Comparison of ENCODE assay signal across 1 cellular context in genomic region chr20:37390891-37391525, GRCh38.
TF ChIP-seq lines count a peak whose summit lies in the region.

No MANE protein-coding gene starts in this region.

TF ChIP-seq in HepG2, 621 proteins besides CTCF, POLR2A, EP300 and RAD21 (continued from another document and continues in another):
- TF ChIP-seq AFF4 (CRISPR knock-in tag; IDR thresholded peaks at IDR 0.05): no peak
- no peak for TF ChIP-seq POLR2AphosphoS2 (IDR thresholded peaks at IDR 0.05; ENCODE audit: low read depth, low read length)
- TF ChIP-seq, protein P1, sequence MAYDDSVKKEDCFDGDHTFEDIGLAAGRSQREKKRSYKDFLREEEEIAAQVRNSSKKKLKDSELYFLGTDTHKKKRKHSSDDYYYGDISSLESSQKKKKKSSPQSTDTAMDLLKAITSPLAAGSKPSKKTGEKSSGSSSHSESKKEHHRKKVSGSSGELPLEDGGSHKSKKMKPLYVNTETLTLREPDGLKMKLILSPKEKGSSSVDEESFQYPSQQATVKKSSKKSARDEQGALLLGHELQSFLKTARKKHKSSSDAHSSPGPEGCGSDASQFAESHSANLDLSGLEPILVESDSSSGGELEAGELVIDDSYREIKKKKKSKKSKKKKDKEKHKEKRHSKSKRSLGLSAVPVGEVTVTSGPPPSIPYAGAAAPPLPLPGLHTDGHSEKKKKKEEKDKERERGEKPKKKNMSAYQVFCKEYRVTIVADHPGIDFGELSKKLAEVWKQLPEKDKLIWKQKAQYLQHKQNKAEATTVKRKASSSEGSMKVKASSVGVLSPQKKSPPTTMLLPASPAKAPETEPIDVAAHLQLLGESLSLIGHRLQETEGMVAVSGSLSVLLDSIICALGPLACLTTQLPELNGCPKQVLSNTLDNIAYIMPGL (CRISPR knock-in tag; IDR thresholded peaks at IDR 0.05; ENCODE audit: borderline replicate concordance in 1 of 2, low read depth in 1 of 2): peak; percentile 56 to 58; a peak in 3 of 4 replicates
- 0 out of 2 replicates have a peak, but pooled peaks have one; percentile 43 for TF ChIP-seq ZNF414 (CRISPR knock-in tag; IDR thresholded peaks at IDR 0.05)
- no peak for TF ChIP-seq REXO4 (CRISPR knock-in tag; IDR thresholded peaks at IDR 0.05; ENCODE audit: borderline replicate concordance)
- no peak for TF ChIP-seq BHLHE40 (IDR thresholded peaks at IDR 0.05; ENCODE audit: low read length)
- peak; percentile 68 for TF ChIP-seq BORCS8-MEF2B (CRISPR knock-in tag; IDR thresholded peaks at IDR 0.05)
- no peak; the same call in none of the 2 replicates for TF ChIP-seq ZNF276 (CRISPR knock-in tag; IDR thresholded peaks at IDR 0.05; ENCODE audit: low read depth)
- TF ChIP-seq, protein P2, sequence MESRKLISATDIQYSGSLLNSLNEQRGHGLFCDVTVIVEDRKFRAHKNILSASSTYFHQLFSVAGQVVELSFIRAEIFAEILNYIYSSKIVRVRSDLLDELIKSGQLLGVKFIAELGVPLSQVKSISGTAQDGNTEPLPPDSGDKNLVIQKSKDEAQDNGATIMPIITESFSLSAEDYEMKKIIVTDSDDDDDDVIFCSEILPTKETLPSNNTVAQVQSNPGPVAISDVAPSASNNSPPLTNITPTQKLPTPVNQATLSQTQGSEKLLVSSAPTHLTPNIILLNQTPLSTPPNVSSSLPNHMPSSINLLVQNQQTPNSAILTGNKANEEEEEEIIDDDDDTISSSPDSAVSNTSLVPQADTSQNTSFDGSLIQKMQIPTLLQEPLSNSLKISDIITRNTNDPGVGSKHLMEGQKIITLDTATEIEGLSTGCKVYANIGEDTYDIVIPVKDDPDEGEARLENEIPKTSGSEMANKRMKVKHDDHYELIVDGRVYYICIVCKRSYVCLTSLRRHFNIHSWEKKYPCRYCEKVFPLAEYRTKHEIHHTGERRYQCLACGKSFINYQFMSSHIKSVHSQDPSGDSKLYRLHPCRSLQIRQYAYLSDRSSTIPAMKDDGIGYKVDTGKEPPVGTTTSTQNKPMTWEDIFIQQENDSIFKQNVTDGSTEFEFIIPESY (CRISPR knock-in tag; IDR thresholded peaks at IDR 0.05): peak; percentile 62; the same call in 1 of the 2 replicates
- peak; percentile 83 for TF ChIP-seq ARHGAP35 (CRISPR knock-in tag; IDR thresholded peaks at IDR 0.05; ENCODE audit: borderline replicate concordance)
- no peak for TF ChIP-seq THYN1 (CRISPR knock-in tag; IDR thresholded peaks at IDR 0.05; ENCODE audit: borderline replicate concordance, low read depth)
- no peak for TF ChIP-seq AHR (CRISPR knock-in tag; IDR thresholded peaks at IDR 0.05)
- no peak for TF ChIP-seq ZNF558 (CRISPR knock-in tag; IDR thresholded peaks at IDR 0.05; ENCODE audit: borderline replicate concordance)
- TF ChIP-seq LBX2 (CRISPR knock-in tag; IDR thresholded peaks at IDR 0.05; ENCODE audit: borderline replicate concordance): peak; percentile 79; the same call in 1 of the 2 replicates
- no peak for TF ChIP-seq ZNF720 (CRISPR knock-in tag; IDR thresholded peaks at IDR 0.05)
- TF ChIP-seq KLF13 (CRISPR knock-in tag; IDR thresholded peaks at IDR 0.05): no peak
- peak; percentile 65 for TF ChIP-seq THAP11 (CRISPR knock-in tag; IDR thresholded peaks at IDR 0.05)
- TF ChIP-seq ZNF180 (CRISPR knock-in tag; IDR thresholded peaks at IDR 0.05; ENCODE audit: borderline replicate concordance, low read depth): no peak
- peak; percentile 97 for TF ChIP-seq KDM3A (CRISPR knock-in tag; IDR thresholded peaks at IDR 0.05; ENCODE audit: low read depth)
- peak; percentile 95 for TF ChIP-seq ZNF136 (CRISPR knock-in tag; IDR thresholded peaks at IDR 0.05; ENCODE audit: low read depth)
- 0 out of 2 replicates have a peak, but pooled peaks have one; percentile 42 for TF ChIP-seq ZC3H4 (CRISPR knock-in tag; IDR thresholded peaks at IDR 0.05; ENCODE audit: borderline replicate concordance)
- no peak for TF ChIP-seq PAX8 (CRISPR knock-in tag; IDR thresholded peaks at IDR 0.05; ENCODE audit: borderline replicate concordance)
- peak; percentile 77 for TF ChIP-seq DMAP1 (CRISPR knock-in tag; IDR thresholded peaks at IDR 0.05)
- TF ChIP-seq PAF1 (CRISPR knock-in tag; IDR thresholded peaks at IDR 0.05): no peak
- TF ChIP-seq, protein P3, sequence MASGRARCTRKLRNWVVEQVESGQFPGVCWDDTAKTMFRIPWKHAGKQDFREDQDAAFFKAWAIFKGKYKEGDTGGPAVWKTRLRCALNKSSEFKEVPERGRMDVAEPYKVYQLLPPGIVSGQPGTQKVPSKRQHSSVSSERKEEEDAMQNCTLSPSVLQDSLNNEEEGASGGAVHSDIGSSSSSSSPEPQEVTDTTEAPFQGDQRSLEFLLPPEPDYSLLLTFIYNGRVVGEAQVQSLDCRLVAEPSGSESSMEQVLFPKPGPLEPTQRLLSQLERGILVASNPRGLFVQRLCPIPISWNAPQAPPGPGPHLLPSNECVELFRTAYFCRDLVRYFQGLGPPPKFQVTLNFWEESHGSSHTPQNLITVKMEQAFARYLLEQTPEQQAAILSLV (CRISPR knock-in tag; IDR thresholded peaks at IDR 0.05; ENCODE audit: borderline replicate concordance): peak; percentile 83; the same call in 1 of the 2 replicates
- TF ChIP-seq ZNF235 (CRISPR knock-in tag; IDR thresholded peaks at IDR 0.05; ENCODE audit: borderline replicate concordance): no peak
- peak; percentile 45 for TF ChIP-seq HNRNPLL (IDR thresholded peaks at IDR 0.05; ENCODE audit: low read depth, low read length, poor library complexity, severe bottlenecking)
- peak; percentile 38; the same call in 1 of the 2 replicates for TF ChIP-seq ZKSCAN1 (IDR thresholded peaks at IDR 0.05; ENCODE audit: low read length)
- TF ChIP-seq NR1H2 (CRISPR knock-in tag; IDR thresholded peaks at IDR 0.05; ENCODE audit: borderline replicate concordance, low read depth): 0 out of 2 replicates have a peak, but pooled peaks have one; percentile 39
- peak; percentile 23 for TF ChIP-seq TBL1XR1 (IDR thresholded peaks at IDR 0.05; ENCODE audit: borderline replicate concordance, low read length, partially characterized antibody)
- peak; percentile 79 for TF ChIP-seq ERF (CRISPR knock-in tag; IDR thresholded peaks at IDR 0.05)
- TF ChIP-seq ZNF792 (CRISPR knock-in tag; IDR thresholded peaks at IDR 0.05): no peak; the same call in 1 of the 2 replicates
- TF ChIP-seq ISX (CRISPR knock-in tag; conservative IDR thresholded peaks at IDR 0.05): no peak
- TF ChIP-seq RNF219 (CRISPR knock-in tag; IDR thresholded peaks at IDR 0.05): no peak
- no peak; the same call in 1 of the 2 replicates for TF ChIP-seq NFKB2 (CRISPR knock-in tag; IDR thresholded peaks at IDR 0.05; ENCODE audit: borderline replicate concordance)
- no peak for TF ChIP-seq CENPX (CRISPR knock-in tag; IDR thresholded peaks at IDR 0.05)
- TF ChIP-seq, protein P4, sequence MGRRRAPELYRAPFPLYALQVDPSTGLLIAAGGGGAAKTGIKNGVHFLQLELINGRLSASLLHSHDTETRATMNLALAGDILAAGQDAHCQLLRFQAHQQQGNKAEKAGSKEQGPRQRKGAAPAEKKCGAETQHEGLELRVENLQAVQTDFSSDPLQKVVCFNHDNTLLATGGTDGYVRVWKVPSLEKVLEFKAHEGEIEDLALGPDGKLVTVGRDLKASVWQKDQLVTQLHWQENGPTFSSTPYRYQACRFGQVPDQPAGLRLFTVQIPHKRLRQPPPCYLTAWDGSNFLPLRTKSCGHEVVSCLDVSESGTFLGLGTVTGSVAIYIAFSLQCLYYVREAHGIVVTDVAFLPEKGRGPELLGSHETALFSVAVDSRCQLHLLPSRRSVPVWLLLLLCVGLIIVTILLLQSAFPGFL (CRISPR knock-in tag; IDR thresholded peaks at IDR 0.05): no peak
- TF ChIP-seq FOXJ3 (CRISPR knock-in tag; IDR thresholded peaks at IDR 0.05; ENCODE audit: borderline replicate concordance): no peak
- no peak; the same call in 1 of the 2 replicates for TF ChIP-seq ATF7-NPFF (CRISPR knock-in tag; IDR thresholded peaks at IDR 0.05; ENCODE audit: low read depth)
- TF ChIP-seq NKX3-1 (CRISPR knock-in tag; IDR thresholded peaks at IDR 0.05): no peak
- peak; percentile 68 for TF ChIP-seq U2AF1 (optimal IDR thresholded peaks at IDR 0.05; ENCODE audit: low read depth, low read length)
- peak; percentile 94 for TF ChIP-seq ZNF644 (CRISPR knock-in tag; IDR thresholded peaks at IDR 0.05; ENCODE audit: low read depth)
- no peak for TF ChIP-seq GPN1 (CRISPR knock-in tag; IDR thresholded peaks at IDR 0.05; ENCODE audit: borderline replicate concordance)
- no peak for TF ChIP-seq SMARCC2 (IDR thresholded peaks at IDR 0.05)
- no peak for TF ChIP-seq TRIM24 (CRISPR knock-in tag; IDR thresholded peaks at IDR 0.05)
- TF ChIP-seq ZNF781 (CRISPR knock-in tag; IDR thresholded peaks at IDR 0.05; ENCODE audit: borderline replicate concordance, not compliant biosample characterization): peak; percentile 66
- TF ChIP-seq ZBTB7B (CRISPR knock-in tag; IDR thresholded peaks at IDR 0.05): peak; percentile 94
- TF ChIP-seq ZNF274 (CRISPR knock-in tag; IDR thresholded peaks at IDR 0.05): peak; percentile 89; the same call in 1 of the 2 replicates
- peak; percentile 82 for TF ChIP-seq SIX4 (CRISPR knock-in tag; IDR thresholded peaks at IDR 0.05)
- no peak for TF ChIP-seq SMARCE1 (IDR thresholded peaks at IDR 0.05; ENCODE audit: borderline replicate concordance)
- TF ChIP-seq DNMT3B (CRISPR knock-in tag; conservative IDR thresholded peaks at IDR 0.05): no peak
- TF ChIP-seq PRPF4 (IDR thresholded peaks at IDR 0.05; ENCODE audit: low read depth, low read length, poor library complexity, severe bottlenecking): no peak
- TF ChIP-seq KDM2A (CRISPR knock-in tag; IDR thresholded peaks at IDR 0.05; ENCODE audit: borderline replicate concordance, low read depth): peak; percentile 39; the same call in 1 of the 2 replicates
- no peak for TF ChIP-seq TCF12 (IDR thresholded peaks at IDR 0.05)
- 0 out of 2 replicates have a peak, but pooled peaks have one; percentile 58 for TF ChIP-seq TCF12 (CRISPR knock-in tag; IDR thresholded peaks at IDR 0.05)
- TF ChIP-seq THAP7 (CRISPR knock-in tag; IDR thresholded peaks at IDR 0.05): no peak; the same call in none of the 2 replicates
